In genomic region chr17:38415250-38416194, GRCh38 we compare ENCODE assay signal across 1 cellular context.
A peak's percentile ranks its signal among the peaks of the same experiment; 100 is the strongest.
TF ChIP-seq lines count a peak whose summit lies in the region.

No MANE protein-coding gene starts in this region.

TF ChIP-seq in K562, 482 proteins besides CTCF, POLR2A, EP300 and RAD21 (continued from another document and continues in another):
- TF ChIP-seq ZHX1 (conservative IDR thresholded peaks at IDR 0.05; ENCODE audit: low read length) (no peak), MAZ (CRISPR knock-in tag; conservative IDR thresholded peaks at IDR 0.05 in 1 of 2, IDR thresholded peaks at IDR 0.05 in 1 of 2) (peak in 1 of 2 experiments; percentile 73; a peak in 2 of 4 replicates), U2AF1 (optimal IDR thresholded peaks at IDR 0.05; ENCODE audit: low read depth, low read length) (no peak), POLR2B (IDR thresholded peaks at IDR 0.05; ENCODE audit: low read depth, partially characterized antibody) (peak; percentile 34), E2F3 (CRISPR knock-in tag; IDR thresholded peaks at IDR 0.05) (no peak), ZBTB17 (CRISPR knock-in tag; IDR thresholded peaks at IDR 0.05) (0 out of 2 replicates have a peak, but pooled peaks have one; percentile 55), CXXC5 (CRISPR knock-in tag; IDR thresholded peaks at IDR 0.05) (peak; percentile 64), MEIS2 (IDR thresholded peaks at IDR 0.05; ENCODE audit: partially characterized antibody) (peak; percentile 11), MTA3 (IDR thresholded peaks at IDR 0.05; ENCODE audit: borderline replicate concordance) (no peak), L3MBTL2 (IDR thresholded peaks at IDR 0.05) (peak; percentile 50; the same call in 1 of the 2 replicates), ZNF668 (CRISPR knock-in tag; IDR thresholded peaks at IDR 0.05) (no peak), ARID3B (CRISPR knock-in tag; IDR thresholded peaks at IDR 0.05; ENCODE audit: borderline replicate concordance) (no peak), HLTF (IDR thresholded peaks at IDR 0.05) (0 out of 2 replicates have a peak, but pooled peaks have one; percentile 52), ZNF639 (CRISPR knock-in tag; conservative IDR thresholded peaks at IDR 0.05 in 1 of 2, IDR thresholded peaks at IDR 0.05 in 1 of 2) (no peak), ATF4 (CRISPR knock-in tag; IDR thresholded peaks at IDR 0.05) (peak; percentile 95), SMAD4 (CRISPR knock-in tag; conservative IDR thresholded peaks at IDR 0.05) (peak; percentile 90), BRD9 (IDR thresholded peaks at IDR 0.05; ENCODE audit: low read depth, partially characterized antibody) (peak; percentile 52), YBX1 (IDR thresholded peaks at IDR 0.05) (no peak), TAF9B (IDR thresholded peaks at IDR 0.05; ENCODE audit: partially characterized antibody) (no peak), GABPB1 (CRISPR knock-in tag; IDR thresholded peaks at IDR 0.05) (no peak), SIN3A (IDR thresholded peaks at IDR 0.05; ENCODE audit: borderline replicate concordance in 2 of 2, control insufficient read depth in 1 of 2, low read depth in 2 of 2, low read length in 2 of 2) (no peak), TOE1 (IDR thresholded peaks at IDR 0.05; ENCODE audit: borderline replicate concordance) (no peak), TOE1 (CRISPR knock-in tag; IDR thresholded peaks at IDR 0.05; ENCODE audit: borderline replicate concordance, low read depth) (no peak), HNRNPLL (IDR thresholded peaks at IDR 0.05; ENCODE audit: low read depth, low read length, poor library complexity, severe bottlenecking) (peak; percentile 8), DPF2 (IDR thresholded peaks at IDR 0.05) (peak; percentile 29; the same call in 1 of the 2 replicates), CEBPG (CRISPR knock-in tag; IDR thresholded peaks at IDR 0.05) (peak; percentile 96), CEBPG (tag; conservative IDR thresholded peaks at IDR 0.05 in 1 of 2, IDR thresholded peaks at IDR 0.05 in 1 of 2) (peak; percentile 97), NBN (IDR thresholded peaks at IDR 0.05; ENCODE audit: low read depth) (0 out of 2 replicates have a peak, but pooled peaks have one; percentile 47), ZNF551 (CRISPR knock-in tag; IDR thresholded peaks at IDR 0.05) (no peak), ELF1 (tag; IDR thresholded peaks at IDR 0.05) (no peak), SMARCE1 (IDR thresholded peaks at IDR 0.05) (peak; percentile 21; the same call in 1 of the 2 replicates), DDX20 (tag; IDR thresholded peaks at IDR 0.05; ENCODE audit: low read depth) (0 out of 2 replicates have a peak, but pooled peaks have one; percentile 40), RBM34 (IDR thresholded peaks at IDR 0.05; ENCODE audit: borderline replicate concordance, insufficient read depth, low read length) (no peak), IRF2 (CRISPR knock-in tag; IDR thresholded peaks at IDR 0.05) (no peak), TCF7L2 (IDR thresholded peaks at IDR 0.05; ENCODE audit: low read depth, low read length) (no peak), MYC (IDR thresholded peaks at IDR 0.05; ENCODE audit: low read depth, low read length) (peak; percentile 72), MYC (CRISPR knock-in tag; IDR thresholded peaks at IDR 0.05; ENCODE audit: borderline replicate concordance, low read depth) (no peak), HDAC1 (IDR thresholded peaks at IDR 0.05) (no peak), ELF4 (CRISPR knock-in tag; IDR thresholded peaks at IDR 0.05) (no peak)
- TF ChIP-seq, protein P1, sequence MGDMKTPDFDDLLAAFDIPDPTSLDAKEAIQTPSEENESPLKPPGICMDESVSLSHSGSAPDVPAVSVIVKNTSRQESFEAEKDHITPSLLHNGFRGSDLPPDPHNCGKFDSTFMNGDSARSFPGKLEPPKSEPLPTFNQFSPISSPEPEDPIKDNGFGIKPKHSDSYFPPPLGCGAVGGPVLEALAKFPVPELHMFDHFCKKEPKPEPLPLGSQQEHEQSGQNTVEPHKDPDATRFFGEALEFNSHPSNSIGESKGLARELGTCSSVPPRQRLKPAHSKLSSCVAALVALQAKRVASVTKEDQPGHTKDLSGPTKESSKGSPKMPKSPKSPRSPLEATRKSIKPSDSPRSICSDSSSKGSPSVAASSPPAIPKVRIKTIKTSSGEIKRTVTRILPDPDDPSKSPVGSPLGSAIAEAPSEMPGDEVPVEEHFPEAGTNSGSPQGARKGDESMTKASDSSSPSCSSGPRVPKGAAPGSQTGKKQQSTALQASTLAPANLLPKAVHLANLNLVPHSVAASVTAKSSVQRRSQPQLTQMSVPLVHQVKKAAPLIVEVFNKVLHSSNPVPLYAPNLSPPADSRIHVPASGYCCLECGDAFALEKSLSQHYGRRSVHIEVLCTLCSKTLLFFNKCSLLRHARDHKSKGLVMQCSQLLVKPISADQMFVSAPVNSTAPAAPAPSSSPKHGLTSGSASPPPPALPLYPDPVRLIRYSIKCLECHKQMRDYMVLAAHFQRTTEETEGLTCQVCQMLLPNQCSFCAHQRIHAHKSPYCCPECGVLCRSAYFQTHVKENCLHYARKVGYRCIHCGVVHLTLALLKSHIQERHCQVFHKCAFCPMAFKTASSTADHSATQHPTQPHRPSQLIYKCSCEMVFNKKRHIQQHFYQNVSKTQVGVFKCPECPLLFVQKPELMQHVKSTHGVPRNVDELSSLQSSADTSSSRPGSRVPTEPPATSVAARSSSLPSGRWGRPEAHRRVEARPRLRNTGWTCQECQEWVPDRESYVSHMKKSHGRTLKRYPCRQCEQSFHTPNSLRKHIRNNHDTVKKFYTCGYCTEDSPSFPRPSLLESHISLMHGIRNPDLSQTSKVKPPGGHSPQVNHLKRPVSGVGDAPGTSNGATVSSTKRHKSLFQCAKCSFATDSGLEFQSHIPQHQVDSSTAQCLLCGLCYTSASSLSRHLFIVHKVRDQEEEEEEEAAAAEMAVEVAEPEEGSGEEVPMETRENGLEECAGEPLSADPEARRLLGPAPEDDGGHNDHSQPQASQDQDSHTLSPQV (IDR thresholded peaks at IDR 0.05), result no peak; the same call in 1 of the 2 replicates
- TF ChIP-seq, protein P2, sequence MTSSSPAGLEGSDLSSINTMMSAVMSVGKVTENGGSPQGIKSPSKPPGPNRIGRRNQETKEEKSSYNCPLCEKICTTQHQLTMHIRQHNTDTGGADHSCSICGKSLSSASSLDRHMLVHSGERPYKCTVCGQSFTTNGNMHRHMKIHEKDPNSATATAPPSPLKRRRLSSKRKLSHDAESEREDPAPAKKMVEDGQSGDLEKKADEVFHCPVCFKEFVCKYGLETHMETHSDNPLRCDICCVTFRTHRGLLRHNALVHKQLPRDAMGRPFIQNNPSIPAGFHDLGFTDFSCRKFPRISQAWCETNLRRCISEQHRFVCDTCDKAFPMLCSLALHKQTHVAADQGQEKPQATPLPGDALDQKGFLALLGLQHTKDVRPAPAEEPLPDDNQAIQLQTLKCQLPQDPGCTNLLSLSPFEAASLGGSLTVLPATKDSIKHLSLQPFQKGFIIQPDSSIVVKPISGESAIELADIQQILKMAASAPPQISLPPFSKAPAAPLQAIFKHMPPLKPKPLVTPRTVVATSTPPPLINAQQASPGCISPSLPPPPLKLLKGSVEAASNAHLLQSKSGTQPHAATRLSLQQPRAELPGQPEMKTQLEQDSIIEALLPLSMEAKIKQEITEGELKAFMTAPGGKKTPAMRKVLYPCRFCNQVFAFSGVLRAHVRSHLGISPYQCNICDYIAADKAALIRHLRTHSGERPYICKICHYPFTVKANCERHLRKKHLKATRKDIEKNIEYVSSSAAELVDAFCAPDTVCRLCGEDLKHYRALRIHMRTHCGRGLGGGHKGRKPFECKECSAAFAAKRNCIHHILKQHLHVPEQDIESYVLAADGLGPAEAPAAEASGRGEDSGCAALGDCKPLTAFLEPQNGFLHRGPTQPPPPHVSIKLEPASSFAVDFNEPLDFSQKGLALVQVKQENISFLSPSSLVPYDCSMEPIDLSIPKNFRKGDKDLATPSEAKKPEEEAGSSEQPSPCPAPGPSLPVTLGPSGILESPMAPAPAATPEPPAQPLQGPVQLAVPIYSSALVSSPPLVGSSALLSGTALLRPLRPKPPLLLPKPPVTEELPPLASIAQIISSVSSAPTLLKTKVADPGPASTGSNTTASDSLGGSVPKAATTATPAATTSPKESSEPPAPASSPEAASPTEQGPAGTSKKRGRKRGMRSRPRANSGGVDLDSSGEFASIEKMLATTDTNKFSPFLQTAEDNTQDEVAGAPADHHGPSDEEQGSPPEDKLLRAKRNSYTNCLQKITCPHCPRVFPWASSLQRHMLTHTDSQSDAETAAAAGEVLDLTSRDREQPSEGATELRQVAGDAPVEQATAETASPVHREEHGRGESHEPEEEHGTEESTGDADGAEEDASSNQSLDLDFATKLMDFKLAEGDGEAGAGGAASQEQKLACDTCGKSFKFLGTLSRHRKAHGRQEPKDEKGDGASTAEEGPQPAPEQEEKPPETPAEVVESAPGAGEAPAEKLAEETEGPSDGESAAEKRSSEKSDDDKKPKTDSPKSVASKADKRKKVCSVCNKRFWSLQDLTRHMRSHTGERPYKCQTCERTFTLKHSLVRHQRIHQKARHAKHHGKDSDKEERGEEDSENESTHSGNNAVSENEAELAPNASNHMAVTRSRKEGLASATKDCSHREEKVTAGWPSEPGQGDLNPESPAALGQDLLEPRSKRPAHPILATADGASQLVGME (CRISPR knock-in tag; IDR thresholded peaks at IDR 0.05), result 0 out of 2 replicates have a peak, but pooled peaks have one; percentile 32
- TF ChIP-seq, protein P3, sequence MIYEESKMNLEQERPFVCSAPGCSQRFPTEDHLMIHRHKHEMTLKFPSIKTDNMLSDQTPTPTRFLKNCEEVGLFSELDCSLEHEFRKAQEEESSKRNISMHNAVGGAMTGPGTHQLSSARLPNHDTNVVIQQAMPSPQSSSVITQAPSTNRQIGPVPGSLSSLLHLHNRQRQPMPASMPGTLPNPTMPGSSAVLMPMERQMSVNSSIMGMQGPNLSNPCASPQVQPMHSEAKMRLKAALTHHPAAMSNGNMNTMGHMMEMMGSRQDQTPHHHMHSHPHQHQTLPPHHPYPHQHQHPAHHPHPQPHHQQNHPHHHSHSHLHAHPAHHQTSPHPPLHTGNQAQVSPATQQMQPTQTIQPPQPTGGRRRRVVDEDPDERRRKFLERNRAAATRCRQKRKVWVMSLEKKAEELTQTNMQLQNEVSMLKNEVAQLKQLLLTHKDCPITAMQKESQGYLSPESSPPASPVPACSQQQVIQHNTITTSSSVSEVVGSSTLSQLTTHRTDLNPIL (CRISPR knock-in tag; IDR thresholded peaks at IDR 0.05), result no peak
- TF ChIP-seq, protein P4, sequence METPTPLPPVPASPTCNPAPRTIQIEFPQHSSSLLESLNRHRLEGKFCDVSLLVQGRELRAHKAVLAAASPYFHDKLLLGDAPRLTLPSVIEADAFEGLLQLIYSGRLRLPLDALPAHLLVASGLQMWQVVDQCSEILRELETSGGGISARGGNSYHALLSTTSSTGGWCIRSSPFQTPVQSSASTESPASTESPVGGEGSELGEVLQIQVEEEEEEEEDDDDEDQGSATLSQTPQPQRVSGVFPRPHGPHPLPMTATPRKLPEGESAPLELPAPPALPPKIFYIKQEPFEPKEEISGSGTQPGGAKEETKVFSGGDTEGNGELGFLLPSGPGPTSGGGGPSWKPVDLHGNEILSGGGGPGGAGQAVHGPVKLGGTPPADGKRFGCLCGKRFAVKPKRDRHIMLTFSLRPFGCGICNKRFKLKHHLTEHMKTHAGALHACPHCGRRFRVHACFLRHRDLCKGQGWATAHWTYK (CRISPR knock-in tag; IDR thresholded peaks at IDR 0.05), result 0 out of 2 replicates have a peak, but pooled peaks have one; percentile 48
